ENCODE assay signal across 13 cellular contexts in the genomic region with DNA sequence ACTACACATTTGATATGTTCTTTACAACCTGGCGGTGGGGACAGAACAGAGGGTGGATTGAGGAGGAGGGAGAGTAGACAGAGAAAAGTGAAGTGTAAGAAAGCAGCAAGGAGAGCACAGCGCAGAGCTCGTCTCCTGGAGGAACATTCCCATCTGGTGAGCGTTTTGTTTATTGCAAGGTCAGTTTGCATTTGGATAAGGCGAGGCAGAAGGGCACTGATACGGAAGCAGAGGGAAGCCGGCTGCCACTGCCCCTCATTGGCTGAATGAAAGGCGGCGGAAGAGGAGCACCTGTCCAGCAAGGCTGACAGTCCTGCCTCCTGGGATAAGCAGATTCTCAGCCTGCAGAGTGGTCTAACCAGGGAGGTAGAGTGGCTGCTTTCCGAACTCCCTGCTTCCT.
DNase-seq lines count a peak whose midpoint lies in the region; ATAC-seq and TF ChIP-seq lines count a peak whose summit lies in the region.
"Had no signal": no experiment of that assay in that cellular context is flagged by ENCODE, and none has a peak within 500 bp of the region (broad histone marks: within the 10 kb centered on the region; RNA-seq: fewer than 3 reads in every experiment).

No MANE protein-coding gene starts in this region.

- H3K4me1 ChIP-seq in esophagus muscularis mucosa, result peaks cover 2 to 12% (median 7%) of the 10 kb centered on the region in 4 donors

- H3K36me3 Mint-ChIP-seq in nephron progenitor cell (ENCODE audit: low read depth), result peaks cover 68% of the 10 kb centered on the region

- TF ChIP-seq CTCF in AG10803 (conservative IDR thresholded peaks at IDR 0.05; ENCODE audit: low read length) (peak; percentile 44), esophagus muscularis mucosa (IDR thresholded peaks at IDR 0.05) (peak; percentile 37 to 49 (median 40)), nephron progenitor cell (IDR thresholded peaks at IDR 0.05) (no peak), GM13976 (IDR thresholded peaks at IDR 0.05; ENCODE audit: borderline replicate concordance, control extremely low read depth, extremely low read depth, insufficient read depth, missing control alignments) (no peak)

- WGBS in esophagus muscularis mucosa, result 31% methylated on average over 9 of the region's 10 CpGs

- in situ Hi-C loops in GM13976 (cut with MboI; ENCODE audit: low sequenced_read_pairs, unreplicated experiment), result loop anchor here (25.0 kb wide), 1 partner anchor 345 kb away; no protein-coding TSS in a partner anchor

- H3K4me3 Mint-ChIP-seq in nephron progenitor cell, result no peak overlapping the region
- H3K4me3 Mint-ChIP-seq: IgD-negative memory B cell had no signal

- no peak for TF ChIP-seq EP300 in esophagus muscularis mucosa (IDR thresholded peaks at IDR 0.05)

- DNase-seq in AG10803 (ENCODE audit: low read depth) (peak; percentile 29), NCI-H526 treated with DMSO at 0.1 percent for 48 hours (lab: John Stamatoyannopoulos, UW) (peak; percentile 25), esophagus muscularis mucosa (ENCODE audit: extremely low spot score) (no peak), nephron progenitor cell (no peak), cerebellar nuclear complex (lab: John Stamatoyannopoulos, UW) (no peak), GM13976 (ENCODE audit: low spot score) (no peak), SHP77 treated with DMSO at 0.1 percent for 48 hours (lab: John Stamatoyannopoulos, UW) (no peak)
- DNase-seq: activated CD4-positive, CD25-positive, alpha-beta regulatory T cell; COR-L47; NCI-H2029 had no signal

- no peak overlapping the region for H3K27ac ChIP-seq in esophagus muscularis mucosa (replicated peaks in 1 of 4)
- H3K27ac ChIP-seq: RWPE1 had no signal

- intact Hi-C loops in esophagus muscularis mucosa (cut with DNase I), result loop anchor here (10.0 kb wide), 1 partner anchor 218 kb away; a partner anchor contains a TSS

- no peaks in the 10 kb centered on the region for H3K4me1 Mint-ChIP-seq in nephron progenitor cell

- H3K4me3 ChIP-seq in AG10803 (ENCODE audit: low read length) (no peak overlapping the region), esophagus muscularis mucosa (no peak overlapping the region)

- no peaks in the 10 kb centered on the region for H3K27me3 Mint-ChIP-seq in nephron progenitor cell (ENCODE audit: low read depth, poor library complexity)

- ATAC-seq in GM18858 (IDR thresholded peaks at IDR 0.05; ENCODE audit: unreplicated experiment), result no peak

- no peaks in the 10 kb centered on the region for H3K27me3 ChIP-seq in esophagus muscularis mucosa

- no peak for TF ChIP-seq POLR2A in esophagus muscularis mucosa (IDR thresholded peaks at IDR 0.05; ENCODE audit: low read depth)

- H3K36me3 ChIP-seq in esophagus muscularis mucosa, result peaks cover 0 to 7% (median 1%) of the 10 kb centered on the region in 4 donors

- H3K27ac Mint-ChIP-seq in nephron progenitor cell, result peak overlapping the region; percentile 26

- peaks cover 60% of the 10 kb centered on the region for H3K9me3 Mint-ChIP-seq in nephron progenitor cell
- H3K9me3 Mint-ChIP-seq: IgD-negative memory B cell had no signal

- no peaks in the 10 kb centered on the region for H3K9me3 ChIP-seq in esophagus muscularis mucosa

Comparison
In these comparisons a context has a peak if more than half of its experiments do, and no peak if none do; other contexts are left out.
1. DNase-seq: peak in AG10803 (single experiment) and NCI-H526 treated with DMSO at 0.1 percent for 48 hours (single experiment); none in esophagus muscularis mucosa (single experiment), nephron progenitor cell (single experiment), cerebellar nuclear complex (0 of 2), GM13976 (single experiment) and SHP77 treated with DMSO at 0.1 percent for 48 hours (single experiment).
2. CTCF ChIP-seq: peak in AG10803 (single experiment) and esophagus muscularis mucosa (3 of 3); none in nephron progenitor cell (single experiment) and GM13976 (single experiment).